In genomic region chr1:52569333-52570265, GRCh38 we compare ENCODE assay signal across 2 cellular contexts.
TF ChIP-seq lines count a peak whose summit lies in the region.

No MANE protein-coding gene starts in this region.

TF ChIP-seq in HEK293, 187 proteins besides CTCF, POLR2A, EP300 and RAD21:
- TF ChIP-seq SETDB1 (IDR thresholded peaks at IDR 0.05; ENCODE audit: insufficient read length, low read length) (peak; percentile 13), PATZ1 (tag by site-specific recombination; IDR thresholded peaks at IDR 0.05) (no peak), ZFHX2 (tag by site-specific recombination; conservative IDR thresholded peaks at IDR 0.05) (peak; percentile 84), PRDM10 (tag by site-specific recombination; IDR thresholded peaks at IDR 0.05) (peak; percentile 19; the same call in 1 of the 2 replicates), ZNF24 (tag by site-specific recombination; IDR thresholded peaks at IDR 0.05) (no peak), PRDM1 (tag by site-specific recombination; IDR thresholded peaks at IDR 0.05) (peak; percentile 57; the same call in 1 of the 2 replicates), EGR2 (tag by site-specific recombination; IDR thresholded peaks at IDR 0.05; ENCODE audit: low read depth) (peak; percentile 75), ZNF140 (tag by site-specific recombination; IDR thresholded peaks at IDR 0.05) (no peak), ZNF624 (tag by site-specific recombination; IDR thresholded peaks at IDR 0.05) (no peak)

TF ChIP-seq in K562, 482 proteins besides CTCF, POLR2A, EP300 and RAD21:
- peak; percentile 21 for TF ChIP-seq PRDM10 (IDR thresholded peaks at IDR 0.05; ENCODE audit: partially characterized antibody)
- TF ChIP-seq EGR1 (conservative IDR thresholded peaks at IDR 0.05), result peak; percentile 64
- 0 out of 2 replicates have a peak, but pooled peaks have one; percentile 28 for TF ChIP-seq GTF2E2 (tag; IDR thresholded peaks at IDR 0.05)
- no peak for TF ChIP-seq USF2 (CRISPR knock-in tag; IDR thresholded peaks at IDR 0.05)
- peak; percentile 28 for TF ChIP-seq MEIS2 (IDR thresholded peaks at IDR 0.05; ENCODE audit: partially characterized antibody)
